8 cellular contexts compared by ENCODE assay signal in the genomic region with DNA sequence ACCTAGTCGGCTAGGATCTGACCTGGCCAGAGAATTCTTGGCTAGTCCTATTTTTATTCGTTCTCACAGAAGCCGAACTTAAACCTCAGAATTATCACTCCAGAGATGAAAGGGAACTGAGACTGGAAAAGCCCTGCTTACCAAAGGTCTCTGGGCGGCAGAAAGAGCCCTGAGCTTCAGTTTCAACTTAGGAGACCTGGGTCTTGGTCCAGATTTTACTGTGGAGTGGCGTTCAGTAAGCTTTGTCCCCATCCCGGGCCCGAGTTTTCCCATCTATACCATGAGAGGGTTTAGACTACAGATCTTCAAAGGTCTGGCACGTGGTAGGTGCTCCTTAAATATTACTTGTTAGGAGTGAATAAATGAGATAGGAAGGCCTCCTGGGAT. TPM values are rescaled to one million over a fixed set of nuclear protein-coding genes. Genes with fewer than 3 reads are reported as not detected.
DNase-seq lines count a peak whose midpoint lies in the region; ATAC-seq and TF ChIP-seq lines count a peak whose summit lies in the region.

No MANE protein-coding gene starts in this region.

- POLR2A ChIA-PET in SK-N-SH (lab: Yijun Ruan, JAX) = interaction anchor here (0.8 to 1.4 kb wide), 3 partner anchors 22 to 60 kb away, joined by 3 to 9 read pairs (median 7); a partner anchor contains a TSS

- CTCF ChIA-PET in Calu3 (lab: Charles Lee) (interaction anchor here (1.4 kb wide), 1 partner anchor 151 kb away, joined by 3 read pairs; no protein-coding TSS in a partner anchor), SK-N-SH (lab: Yijun Ruan, JAX) (interaction anchor here (1.0 to 1.6 kb wide), 8 partner anchors 30 to 259 kb away, joined by 3 to 8 read pairs (median 5); no protein-coding TSS in a partner anchor)

- WGBS in SK-N-SH (ENCODE audit: low lambda C conversion rate) = 6% methylated on average over 8 of the region's 8 CpGs

- peak; percentile 4 for DNase-seq in Calu3
- peak in 1 of 2 experiments; percentile 16 for DNase-seq in HAP-1 (ENCODE audit: low spot score in 2 of 2)
- DNase-seq in SK-N-SH = peak; percentile 32
- DNase-seq in fibroblast of pulmonary artery (ENCODE audit: low read depth) = peak; percentile 22
- DNase-seq in nucleus accumbens (lab: John Stamatoyannopoulos, UW) = no peak
- DNase-seq in NCI-H2227 (lab: John Stamatoyannopoulos, UW; ENCODE audit: unreplicated experiment) = no peak

- no peaks in the 10 kb centered on the region for H3K9me3 Mint-ChIP-seq in Calu3 (ENCODE audit: low read depth, unreplicated experiment)

- H3K27me3 ChIP-seq in HAP-1 (ENCODE audit: low read depth) (no peaks in the 10 kb centered on the region), SK-N-SH (ENCODE audit: insufficient read depth) (no peaks in the 10 kb centered on the region), rectal smooth muscle tissue (ENCODE audit: control insufficient read depth, insufficient read depth, low read length) (no peaks in the 10 kb centered on the region)

- H3K27ac Mint-ChIP-seq in Calu3 (ENCODE audit: unreplicated experiment) = peak overlapping the region; percentile 10

- H3K9me2 ChIP-seq in SK-N-SH = no peaks in the 10 kb centered on the region

- peak overlapping the region; percentile 97 for H3K4me3 Mint-ChIP-seq in Calu3 (ENCODE audit: low read depth, unreplicated experiment)

- peaks cover 19% of the 10 kb centered on the region for H3K4me1 Mint-ChIP-seq in Calu3 (ENCODE audit: low read depth, unreplicated experiment)

- intact Hi-C loops in Calu3 (cut with micrococcal nuclease; ENCODE audit: unreplicated experiment) = no loop called here

- no peaks in the 10 kb centered on the region for H3K9me3 ChIP-seq in HAP-1
- no peaks in the 10 kb centered on the region for H3K9me3 ChIP-seq in SK-N-SH

- peak overlapping the region; percentile 94 for H2AFZ ChIP-seq in SK-N-SH (ENCODE audit: low read depth)

- ATAC-seq in GM18868 (IDR thresholded peaks at IDR 0.05; ENCODE audit: unreplicated experiment) = no peak

- H3K27ac ChIP-seq in SK-N-SH (ENCODE audit: low read depth in 2 of 2, low read length in 1 of 2) = peak overlapping the region; percentile 57 to 75
- H3K27ac ChIP-seq in rectal smooth muscle tissue (ENCODE audit: low read depth, low read length) = no peak overlapping the region

- no peak for TF ChIP-seq EP300 in SK-N-SH (IDR thresholded peaks at IDR 0.05; ENCODE audit: borderline replicate concordance in 1 of 2, low read depth in 1 of 2, low read length in 1 of 2)

- H3K4me2 ChIP-seq in SK-N-SH = peak overlapping the region; percentile 98

- peaks cover 14% of the 10 kb centered on the region for H3F3A ChIP-seq in SK-N-SH (replicated peaks; ENCODE audit: insufficient read depth)

- peaks cover 12% of the 10 kb centered on the region; the same call in 1 of the 2 replicates for H3K79me2 ChIP-seq in SK-N-SH (ENCODE audit: insufficient read depth)

- BruUV-seq in Calu3 (replicated peaks; lab: Mats Ljungman, UMichigan) = no TSS peak

- no peak for TF ChIP-seq CTCF in Calu3 (IDR thresholded peaks at IDR 0.05; ENCODE audit: unreplicated experiment)
- no peak for TF ChIP-seq CTCF in SK-N-SH (IDR thresholded peaks at IDR 0.05)
- TF ChIP-seq CTCF in fibroblast of pulmonary artery (IDR thresholded peaks at IDR 0.05; ENCODE audit: low read length, missing control alignments) = no peak

- peak overlapping the region; percentile 88 for H3K9ac ChIP-seq in SK-N-SH
- H3K9ac ChIP-seq in rectal smooth muscle tissue (ENCODE audit: low read length) = peak overlapping the region; percentile 46

- peak overlapping the region; percentile 85 for H3K4me3 ChIP-seq in HAP-1
- H3K4me3 ChIP-seq in SK-N-SH (ENCODE audit: low read depth in 2 of 2, low read length in 1 of 2) = peak overlapping the region; percentile 90 to 94
- H3K4me3 ChIP-seq in fibroblast of pulmonary artery (replicated peaks; ENCODE audit: low read depth, low read length) = peak overlapping the region; percentile 81
- peak overlapping the region; percentile 92 for H3K4me3 ChIP-seq in rectal smooth muscle tissue (ENCODE audit: low read length)

- H3K27me3 Mint-ChIP-seq in Calu3 (ENCODE audit: unreplicated experiment) = no peaks in the 10 kb centered on the region

- peaks cover 14% of the 10 kb centered on the region for H3K4me1 ChIP-seq in HAP-1
- peaks cover 0 to 10% of the 10 kb centered on the region in 2 experiments; a peak in 2 of 4 replicates for H3K4me1 ChIP-seq in SK-N-SH (ENCODE audit: control insufficient read depth in 1 of 2, insufficient read depth in 2 of 2, low read depth in 1 of 2, low read length in 1 of 2)
- H3K4me1 ChIP-seq in rectal smooth muscle tissue (ENCODE audit: control insufficient read depth, insufficient read depth, low read length) = peaks cover 5% of the 10 kb centered on the region

- peaks cover 17% of the 10 kb centered on the region for H3K36me3 Mint-ChIP-seq in Calu3 (ENCODE audit: insufficient read depth, unreplicated experiment)

- no peaks in the 10 kb centered on the region for H4K20me1 ChIP-seq in SK-N-SH (ENCODE audit: insufficient read depth)

- no peak for TF ChIP-seq RAD21 in SK-N-SH (IDR thresholded peaks at IDR 0.05; ENCODE audit: low read length)

- in situ Hi-C loops in HAP-1 (cut with MboI; ENCODE audit: low sequenced_read_pairs) = no loop called here

- H3K36me3 ChIP-seq in HAP-1 (replicated peaks) (peaks cover 3% of the 10 kb centered on the region), SK-N-SH (replicated peaks in 1 of 2; ENCODE audit: control insufficient read depth in 1 of 2, insufficient read depth in 2 of 2, low read length in 1 of 2) (peaks cover 0 to 1% of the 10 kb centered on the region in 2 experiments), rectal smooth muscle tissue (ENCODE audit: control insufficient read depth, insufficient read depth, low read length) (no peaks in the 10 kb centered on the region)

TF ChIP-seq in SK-N-SH, 30 proteins besides CTCF, POLR2A, EP300 and RAD21:
- no peak for TF ChIP-seq RFX5 (IDR thresholded peaks at IDR 0.05; ENCODE audit: low read length)
- TF ChIP-seq MXI1 (IDR thresholded peaks at IDR 0.05; ENCODE audit: low read depth, low read length) = 0 out of 2 replicates have a peak, but pooled peaks have one; percentile 2
- no peak for TF ChIP-seq RCOR1 (IDR thresholded peaks at IDR 0.05; ENCODE audit: low read length)
- TF ChIP-seq, protein P1, sequence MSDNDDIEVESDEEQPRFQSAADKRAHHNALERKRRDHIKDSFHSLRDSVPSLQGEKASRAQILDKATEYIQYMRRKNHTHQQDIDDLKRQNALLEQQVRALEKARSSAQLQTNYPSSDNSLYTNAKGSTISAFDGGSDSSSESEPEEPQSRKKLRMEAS (IDR thresholded peaks at IDR 0.05; ENCODE audit: low read depth) = 0 out of 2 replicates have a peak, but pooled peaks have one; percentile 34

RNA-seq across cellular contexts. Expression of a gene that starts 0.5 kb away (rescaled TPM):
- 11.4 and 14.2 TPM in 2 replicates for total RNA-seq in Calu3 (2022)
- polyA plus RNA-seq in SK-N-SH (2012; rRNA removed) = 5.7 and 8.6 TPM in 2 replicates
- polyA plus RNA-seq in SK-N-SH (2012; cell fraction: cytosol; rRNA removed) = 2.8 and 4.6 TPM in 2 replicates
- polyA plus RNA-seq in SK-N-SH (2012; cell fraction: nucleus; rRNA removed) = 17.5 and 24.2 TPM in 2 replicates

RNA-seq across cellular contexts. Expression of a gene that starts 40.2 kb away (rescaled TPM):
- total RNA-seq in Calu3 (2022) = 195 and 209 TPM in 2 replicates
- polyA plus RNA-seq in SK-N-SH (2012; rRNA removed) = 47.3 and 49.1 TPM in 2 replicates
- 61.4 and 77.4 TPM in 2 replicates for polyA plus RNA-seq in SK-N-SH (2012; cell fraction: cytosol; rRNA removed)
- polyA plus RNA-seq in SK-N-SH (2012; cell fraction: nucleus; rRNA removed) = 19.4 and 38.4 TPM in 2 replicates

RNA-seq across cellular contexts. Expression of a gene that starts 40.4 kb away (rescaled TPM):
- 18.4 and 20.1 TPM in 2 replicates for total RNA-seq in Calu3 (2022)
- 12.9 and 13.0 TPM in 2 replicates for polyA plus RNA-seq in SK-N-SH (2012; rRNA removed)
- 8.0 and 10.2 TPM in 2 replicates for polyA plus RNA-seq in SK-N-SH (2012; cell fraction: cytosol; rRNA removed)
- polyA plus RNA-seq in SK-N-SH (2012; cell fraction: nucleus; rRNA removed) = 24.0 and 29.6 TPM in 2 replicates

Comparison
In these comparisons a context has a peak if more than half of its experiments do, and no peak if none do; other contexts are left out.
1. DNase-seq: peak in Calu3 (single experiment), SK-N-SH (single experiment) and fibroblast of pulmonary artery (single experiment); none in nucleus accumbens (0 of 56) and NCI-H2227 (single experiment).
2. Peak in every context shown above with its lines, with median percentiles within 50 percentile points of each other: H3K4me3 ChIP-seq.